ENCODE assay signal across 8 cellular contexts in genomic region chr3:49276475-49277356, GRCh38. TPM values are rescaled to one million over a fixed set of nuclear protein-coding genes. Genes with fewer than 3 reads are reported as not detected.
DNase-seq lines count a peak whose midpoint lies in the region; ATAC-seq and TF ChIP-seq lines count a peak whose summit lies in the region.

Gene C3orf62, minus strand, starts transcription at chr3:49277232. Its CDS starts 360 bp downstream, at chr3:49276872.

- peak within 1 kb of the TSS; percentile 32 to 64 (median 52) for H3K4me3 ChIP-seq in esophagus squamous epithelium
- peak within 1 kb of the TSS; percentile 58 to 75 for H3K4me3 ChIP-seq in muscle layer of duodenum (ENCODE audit: low read depth in 1 of 2, low read length in 2 of 2)

- H3K27me3 ChIP-seq in esophagus squamous epithelium: no peaks in the 10 kb centered on the region
- H3K27me3 ChIP-seq in muscle layer of duodenum (ENCODE audit: low read depth, low read length): no peaks in the 10 kb centered on the region

- peak; percentile 66 for ATAC-seq in GM19397 (IDR thresholded peaks at IDR 0.05; ENCODE audit: unreplicated experiment)

- peak in 1 of 6 experiments; percentile 4 for TF ChIP-seq CTCF in esophagus squamous epithelium (IDR thresholded peaks at IDR 0.05)

- intact Hi-C loops in esophagus squamous epithelium (cut with DNase I): loop anchor here (10.0 kb wide), 1 partner anchor 102 kb away; the partner anchor contains the start of gene KLHDC8B

- H3K27ac ChIP-seq in esophagus squamous epithelium (peak within 1 kb of the TSS; percentile 84 to 97 (median 91)), muscle layer of duodenum (ENCODE audit: low read length) (peak within 1 kb of the TSS; percentile 94)

- TF ChIP-seq POLR2A in esophagus squamous epithelium (IDR thresholded peaks at IDR 0.05): peak in 2 of 4 donors; percentile 29 to 58

- peak; percentile 91 for DNase-seq in AG08395 (ENCODE audit: low spot score)
- DNase-seq in NCI-H82 (lab: John Stamatoyannopoulos, UW): peak; percentile 91
- DNase-seq in activated T-cell treated with anti-CD3 and anti-CD28 coated beads, Interleukin-2, amount 50 U/mL, for 48 hours: peak; percentile 86 to 89
- DNase-seq in esophagus squamous epithelium (lab: John Stamatoyannopoulos, UW): peak; percentile 49
- DNase-seq in stimulated activated CD8-positive, alpha-beta memory T cell treated with anti-CD3 and anti-CD28 coated beads, Interleukin-4, amount 100 ng/mL, for 4 hours (ENCODE audit: low read depth in 2 of 2, low spot score in 1 of 2): peak; percentile 41 to 55
- no peak for DNase-seq in SW 1271 (lab: John Stamatoyannopoulos, UW)

- H3K4me1 ChIP-seq in esophagus squamous epithelium: peaks cover 3 to 45% (median 33%) of the 10 kb centered on the region in 3 donors
- H3K4me1 ChIP-seq in muscle layer of duodenum (ENCODE audit: control insufficient read depth in 1 of 2, insufficient read depth in 2 of 2, low read length in 2 of 2): peaks cover 11 to 12% of the 10 kb centered on the region in 2 donors

- 1 to 4% methylated on average over 8 to 21 of the region's 48 CpGs for WGBS in esophagus squamous epithelium, 2 donors

- H3K36me3 ChIP-seq in esophagus squamous epithelium: peaks cover 0 to 41% (median 7%) of the 10 kb centered on the region in 3 donors
- peaks cover 20 to 22% of the 10 kb centered on the region in 2 donors for H3K36me3 ChIP-seq in muscle layer of duodenum (ENCODE audit: control insufficient read depth in 1 of 2, insufficient read depth in 2 of 2, low read length in 2 of 2)

- H3K9me3 ChIP-seq in esophagus squamous epithelium: no peaks in the 10 kb centered on the region
- H3K9me3 ChIP-seq in muscle layer of duodenum (ENCODE audit: control insufficient read depth in 1 of 2, low read length in 2 of 2): no peaks in the 10 kb centered on the region

RNA-seq across cellular contexts. Expression of gene C3orf62, which starts in this region (rescaled TPM):
- 1 to 10 TPM; 1.8 to 3.6 (median 3.0) TPM for total RNA-seq in esophagus squamous epithelium

Comparison
In these comparisons a context has a peak if more than half of its experiments do, and no peak if none do; other contexts are left out.
1. DNase-seq: peak in AG08395 (single experiment), NCI-H82 (single experiment), activated T-cell treated with anti-CD3 and anti-CD28 coated beads, Interleukin-2, amount 50 U/mL, for 48 hours (2 of 2), esophagus squamous epithelium (single experiment) and stimulated activated CD8-positive, alpha-beta memory T cell treated with anti-CD3 and anti-CD28 coated beads, Interleukin-4, amount 100 ng/mL, for 4 hours (2 of 2); none in SW 1271 (0 of 2).